ENCODE assay signal across 8 cellular contexts in genomic region chr1:212162635-212163034, GRCh38.
DNase-seq lines count a peak whose midpoint lies in the region; ATAC-seq and TF ChIP-seq lines count a peak whose summit lies in the region.

No MANE protein-coding gene starts in this region.

- no peak overlapping the region for H3K4me3 ChIP-seq in left ventricle myocardium inferior

- ATAC-seq in HG02870 (IDR thresholded peaks at IDR 0.05; ENCODE audit: unreplicated experiment) (peak; percentile 32), T-cell (replicated peaks in 1 of 4) (peak; percentile 25 to 61 (median 38)), GM21526 (IDR thresholded peaks at IDR 0.05; ENCODE audit: low FRiP score, unreplicated experiment) (no peak)

- no peaks in the 10 kb centered on the region for H3K36me3 Mint-ChIP-seq in activated CD4-positive, alpha-beta T cell treated with anti-CD3 and anti-CD28 coated beads, Interleukin-2, amount 10 ng/mL, durations not matched to agents 24 days and 14 days (ENCODE audit: low read depth)
- H3K36me3 Mint-ChIP-seq in T-cell, result no peaks in the 10 kb centered on the region

- TF ChIP-seq CTCF in left ventricle myocardium inferior (IDR thresholded peaks at IDR 0.05; ENCODE audit: borderline replicate concordance), result no peak

- H3K27me3 Mint-ChIP-seq in activated CD4-positive, alpha-beta T cell treated with anti-CD3 and anti-CD28 coated beads, Interleukin-2, amount 10 ng/mL, durations not matched to agents 24 days and 14 days, result no peaks in the 10 kb centered on the region
- H3K27me3 Mint-ChIP-seq in T-cell, result no peaks in the 10 kb centered on the region

- intact Hi-C loops in activated CD4-positive, alpha-beta T cell treated with anti-CD3 and anti-CD28 coated beads, Interleukin-2, amount 10 ng/mL, durations not matched to agents 24 days and 14 days (cut with micrococcal nuclease), result loop anchor here (2.0 kb wide), 1 partner anchor 16 kb away; no protein-coding TSS in a partner anchor
- intact Hi-C loops in left ventricle myocardium inferior (cut with micrococcal nuclease), result loop anchor here (10.0 kb wide), 1 partner anchor 122 kb away; the partner anchor contains the start of gene PPP2R5A

- POLR2A ChIA-PET in T-cell (lab: Charles Lee), result interaction anchor here in 1 of 2 donors (0.7 kb wide), 1 partner anchor 226 kb away, joined by 14 read pairs; no protein-coding TSS in a partner anchor

- H3K4me3 Mint-ChIP-seq in activated CD4-positive, alpha-beta T cell treated with anti-CD3 and anti-CD28 coated beads, Interleukin-2, amount 10 ng/mL, durations not matched to agents 24 days and 14 days, result peak overlapping the region; percentile 47
- H3K4me3 Mint-ChIP-seq in T-cell, result peak overlapping the region; percentile 1 to 57 (median 2)

- peaks cover 60% of the 10 kb centered on the region for H3K4me1 ChIP-seq in left ventricle myocardium inferior

- no peaks in the 10 kb centered on the region for H3K27me3 ChIP-seq in left ventricle myocardium inferior (ENCODE audit: low read depth)

- no peaks in the 10 kb centered on the region for H3K36me3 ChIP-seq in left ventricle myocardium inferior

- no peaks in the 10 kb centered on the region for H3K9me3 ChIP-seq in left ventricle myocardium inferior (replicated peaks)

- peak overlapping the region; percentile 70 for H3K27ac ChIP-seq in left ventricle myocardium inferior (replicated peaks)

- peaks cover 3% of the 10 kb centered on the region for H3K9me3 Mint-ChIP-seq in activated CD4-positive, alpha-beta T cell treated with anti-CD3 and anti-CD28 coated beads, Interleukin-2, amount 10 ng/mL, durations not matched to agents 24 days and 14 days
- H3K9me3 Mint-ChIP-seq in T-cell, result no peaks in the 10 kb centered on the region

- peaks cover 37% of the 10 kb centered on the region for H3K4me1 Mint-ChIP-seq in activated CD4-positive, alpha-beta T cell treated with anti-CD3 and anti-CD28 coated beads, Interleukin-2, amount 10 ng/mL, durations not matched to agents 24 days and 14 days
- peaks cover 22 to 33% (median 24%) of the 10 kb centered on the region in 3 donors for H3K4me1 Mint-ChIP-seq in T-cell

- CTCF ChIA-PET in T-cell (lab: Charles Lee), result interaction anchor here in 1 of 2 donors (0.5 to 0.6 kb wide), 2 partner anchors 35 to 366 kb away, joined by 6 read pairs; no protein-coding TSS in a partner anchor

- peak overlapping the region; percentile 72 for H3K27ac Mint-ChIP-seq in activated CD4-positive, alpha-beta T cell treated with anti-CD3 and anti-CD28 coated beads, Interleukin-2, amount 10 ng/mL, durations not matched to agents 24 days and 14 days
- peak overlapping the region; percentile 6 to 7 for H3K27ac Mint-ChIP-seq in T-cell

- peak; percentile 79 for DNase-seq in activated CD4-positive, alpha-beta T cell treated with anti-CD3 and anti-CD28 coated beads, Interleukin-2, amount 10 ng/mL, durations not matched to agents 24 days and 14 days
- no peak for DNase-seq in activated CD4-positive, alpha-beta T cell treated with anti-CD3 and anti-CD28 coated beads, Interleukin-2, amount 50 U/mL, for 4 hours
- peak in 22 of 34 experiments; percentile 2 to 38 (median 14) for DNase-seq in T-cell
- peak; percentile 48 for DNase-seq in left ventricle myocardium inferior
- no peak for DNase-seq in superior temporal gyrus (ENCODE audit: extremely low spot score)
- DNase-seq in GM19240 (ENCODE audit: insufficient read length, low spot score), result no peak

Comparison
In these comparisons a context has a peak if more than half of its experiments do, and no peak if none do; other contexts are left out.
1. DNase-seq: peak in activated CD4-positive, alpha-beta T cell treated with anti-CD3 and anti-CD28 coated beads, Interleukin-2, amount 10 ng/mL, durations not matched to agents 24 days and 14 days (single experiment), T-cell (22 of 34) and left ventricle myocardium inferior (single experiment); none in activated CD4-positive, alpha-beta T cell treated with anti-CD3 and anti-CD28 coated beads, Interleukin-2, amount 50 U/mL, for 4 hours (0 of 2), superior temporal gyrus (single experiment) and GM19240 (single experiment).